1 cellular context compared by ENCODE assay signal in genomic region chr1:204673909-204674701, GRCh38.
A peak's percentile ranks its signal among the peaks of the same experiment; 100 is the strongest.
TF ChIP-seq lines count a peak whose summit lies in the region.

No MANE protein-coding gene starts in this region.

TF ChIP-seq in K562, 482 proteins besides CTCF, POLR2A, EP300 and RAD21 (continued from another document):
- TF ChIP-seq ZNF407 (IDR thresholded peaks at IDR 0.05; ENCODE audit: low read depth) (no peak), CBFA2T2 (conservative IDR thresholded peaks at IDR 0.05) (peak; percentile 34), TAL1 (IDR thresholded peaks at IDR 0.05) (peak; percentile 39; the same call in 1 of the 2 replicates), ZNF592 (IDR thresholded peaks at IDR 0.05) (no peak)
